In genomic region chr14:58665773-58666500, GRCh38 we compare ENCODE assay signal across 28 cellular contexts. TPM values are rescaled to one million over a fixed set of nuclear protein-coding genes. Genes with fewer than 3 reads are reported as not detected.
"Had no signal": no experiment of that assay in that cellular context is flagged by ENCODE, and none has a peak within 500 bp of the region (broad histone marks: within the 10 kb centered on the region; RNA-seq: fewer than 3 reads in every experiment).

No MANE protein-coding gene starts in this region.

- DNase-seq: activated CD4-positive, alpha-beta T cell treated with anti-CD3 and anti-CD28 coated beads, Interleukin-2, amount 50 U/mL, for 1 hour; activated CD8-positive, alpha-beta memory T cell treated with anti-CD3 and anti-CD28 coated beads for 24 hours; activated CD8-positive, alpha-beta memory T cell treated with anti-CD3 and anti-CD28 coated beads, Interleukin-2, amount 50 U/mL, for 4 hours; activated effector memory CD4-positive, alpha-beta T cell treated with anti-CD3 and anti-CD28 coated beads, Interleukin-2, amount 50 U/mL, for 16 hours; activated naive CD4-positive, alpha-beta T cell treated with anti-CD3 and anti-CD28 coated beads, Interleukin-2, amount 50 U/mL, for 16 hours; activated T-cell treated with anti-CD3 and anti-CD28 coated beads, Interleukin-2, amount 50 U/mL, for 24 hours; colonic mucosa; dorsolateral prefrontal cortex; effector memory CD8-positive, alpha-beta T cell; foreskin melanocyte; glutamatergic neuron; immature natural killer cell; left lung; natural killer cell; stimulated activated CD4-positive, alpha-beta T cell treated with anti-CD3 and anti-CD28 coated beads, Interleukin-4, amount 100 ng/mL, for 4 hours; stomach; T-cell had no signal

- H3K36me3 ChIP-seq: colonic mucosa, left lung, prostate gland, stomach, suprapubic skin, tibial nerve, vagina had no signal

- H3K27me3 ChIP-seq: colonic mucosa, dorsolateral prefrontal cortex, hepatocyte, left lung, stomach, suprapubic skin, tibial nerve, vagina had no signal

- H2AFZ ChIP-seq: hepatocyte had no signal

- H3K4me3 Mint-ChIP-seq: activated T-cell treated with anti-CD3 and anti-CD28 coated beads, Interleukin-2, amount 50 U/mL, for 24 hours; effector memory CD8-positive, alpha-beta T cell; immature natural killer cell; mesothelial cell of epicardium; natural killer cell; T-cell; T-helper 2 cell treated with Interferon-gamma antibody and Interleukin-4, amounts not matched to agents 5 μg/mL and 100 μg/mL, for 36 hours had no signal

- H3K36me3 Mint-ChIP-seq: immature natural killer cell, mesothelial cell of epicardium, natural killer cell, T-cell had no signal

- ATAC-seq: activated CD4-positive, CD25-positive, alpha-beta regulatory T cell treated with anti-CD3 and anti-CD28 coated beads, Interleukin-2, amount 50 U/mL, for 24 hours; effector memory CD8-positive, alpha-beta T cell; esophagus mucosa; left lung; natural killer cell; T-cell had no signal

- H3K4me2 ChIP-seq: hepatocyte had no signal

- H3K27ac ChIP-seq: colonic mucosa, dorsolateral prefrontal cortex, hepatocyte, left lung, prostate gland, stomach, suprapubic skin, tibial nerve, vagina, VCaP had no signal

- H3K79me2 ChIP-seq: hepatocyte had no signal

- H3K4me1 ChIP-seq: colonic mucosa, prostate gland had no signal

- H3K27ac Mint-ChIP-seq: activated T-cell treated with anti-CD3 and anti-CD28 coated beads, Interleukin-2, amount 50 U/mL, for 24 hours; effector memory CD8-positive, alpha-beta T cell; immature natural killer cell; mesothelial cell of epicardium; natural killer cell; T-cell; T-helper 2 cell treated with Interferon-gamma antibody and Interleukin-4, amounts not matched to agents 5 μg/mL and 100 μg/mL, for 36 hours had no signal

- H3K4me3 ChIP-seq: colonic mucosa, dorsolateral prefrontal cortex, hepatocyte, left lung, lung, prostate gland, stomach, suprapubic skin, tibial nerve, vagina had no signal

- H3K4me1 Mint-ChIP-seq: immature natural killer cell, natural killer cell had no signal

- H3K9me3 ChIP-seq: colonic mucosa, left lung, prostate gland, stomach, suprapubic skin, tibial nerve, vagina had no signal

- H3K27me3 Mint-ChIP-seq: activated T-cell treated with anti-CD3 and anti-CD28 coated beads, Interleukin-2, amount 50 U/mL, for 24 hours; T-cell had no signal

- H3K9me3 Mint-ChIP-seq: activated T-cell treated with anti-CD3 and anti-CD28 coated beads, Interleukin-2, amount 50 U/mL, for 24 hours; effector memory CD8-positive, alpha-beta T cell; mesothelial cell of epicardium; natural killer cell; T-cell; T-helper 2 cell treated with Interferon-gamma antibody and Interleukin-4, amounts not matched to agents 5 μg/mL and 100 μg/mL, for 36 hours had no signal

RNA-seq across cellular contexts. Expression of gene DACT1, which starts 28.2 kb away (rescaled TPM):
- polyA plus RNA-seq: immature natural killer cell had no signal
